1 cellular context compared by ENCODE assay signal in the genomic region with DNA sequence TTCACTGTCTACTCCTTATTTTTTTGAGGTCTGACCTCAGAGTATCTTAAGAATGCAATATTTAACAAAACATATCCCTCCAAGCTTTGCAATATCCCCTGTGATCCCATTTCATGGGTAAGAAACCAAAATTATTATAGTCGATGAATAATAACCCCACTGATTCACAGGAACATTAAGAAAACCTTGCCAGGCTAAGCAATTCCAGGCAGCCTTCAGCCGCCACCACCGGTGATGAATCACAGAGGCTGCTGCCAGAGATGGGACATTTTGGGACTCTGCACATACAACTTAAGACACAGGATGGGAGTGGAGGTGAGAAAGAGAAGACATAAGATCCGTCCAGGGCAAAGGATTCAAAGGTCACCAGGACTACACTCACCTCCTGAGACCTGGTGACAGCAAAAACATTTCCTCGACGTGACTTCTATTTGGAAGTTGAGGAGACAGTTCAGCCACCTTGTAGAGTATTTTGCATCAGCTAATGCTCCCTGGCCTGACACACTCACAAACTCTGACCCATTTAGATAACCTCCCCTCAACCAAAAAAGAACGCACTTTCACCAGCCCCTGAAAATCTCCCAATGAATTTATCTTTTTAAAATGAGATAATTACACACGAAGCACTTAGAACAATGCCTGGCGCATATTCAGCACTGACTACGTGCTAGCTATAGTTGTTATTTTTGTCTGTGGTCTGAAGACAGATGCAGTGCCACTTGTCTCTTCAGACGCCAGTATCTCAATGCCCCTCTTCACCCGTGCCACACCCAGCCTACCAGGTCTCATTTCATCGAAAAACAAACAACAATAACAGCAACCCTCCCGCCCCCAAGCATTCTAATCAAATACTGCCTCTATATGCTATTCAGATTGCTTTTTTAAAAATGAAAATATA.
TF ChIP-seq lines count a peak whose summit lies in the region.

No MANE protein-coding gene starts in this region.

TF ChIP-seq in IMR-90, 13 proteins besides CTCF, POLR2A, EP300 and RAD21:
- no peak for TF ChIP-seq BHLHE40 (IDR thresholded peaks at IDR 0.05; ENCODE audit: low read depth, low read length)
- no peak for TF ChIP-seq CEBPB (IDR thresholded peaks at IDR 0.05; ENCODE audit: low read depth, low read length)
- TF ChIP-seq MAZ (IDR thresholded peaks at IDR 0.05; ENCODE audit: borderline replicate concordance, low read depth, low read length): no peak
- TF ChIP-seq SMC3 (IDR thresholded peaks at IDR 0.05; ENCODE audit: low read depth, low read length): no peak
- TF ChIP-seq, protein P1, sequence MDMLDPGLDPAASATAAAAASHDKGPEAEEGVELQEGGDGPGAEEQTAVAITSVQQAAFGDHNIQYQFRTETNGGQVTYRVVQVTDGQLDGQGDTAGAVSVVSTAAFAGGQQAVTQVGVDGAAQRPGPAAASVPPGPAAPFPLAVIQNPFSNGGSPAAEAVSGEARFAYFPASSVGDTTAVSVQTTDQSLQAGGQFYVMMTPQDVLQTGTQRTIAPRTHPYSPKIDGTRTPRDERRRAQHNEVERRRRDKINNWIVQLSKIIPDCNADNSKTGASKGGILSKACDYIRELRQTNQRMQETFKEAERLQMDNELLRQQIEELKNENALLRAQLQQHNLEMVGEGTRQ (IDR thresholded peaks at IDR 0.05; ENCODE audit: low read depth, low read length): no peak
- TF ChIP-seq RFX5 (IDR thresholded peaks at IDR 0.05; ENCODE audit: low read depth, low read length): no peak
